ENCODE assay signal across 12 cellular contexts in genomic region chr17:40910441-40910841, GRCh38. TPM values are rescaled to one million over a fixed set of nuclear protein-coding genes. Genes with fewer than 3 reads are reported as not detected.
DNase-seq lines count a peak whose midpoint lies in the region; ATAC-seq and TF ChIP-seq lines count a peak whose summit lies in the region.
"Had no signal": no experiment of that assay in that cellular context is flagged by ENCODE, and none has a peak within 500 bp of the region (broad histone marks: within the 10 kb centered on the region; RNA-seq: fewer than 3 reads in every experiment).

No MANE protein-coding gene starts in this region.

- ATAC-seq in psoas muscle, result peak; percentile 64 to 90 (median 76)
- no peak for ATAC-seq in CD4-positive, alpha-beta T cell (ENCODE audit: poor library complexity)
- ATAC-seq in naive thymus-derived CD4-positive, alpha-beta T cell, result no peak

- no peaks in the 10 kb centered on the region for H3K9me3 ChIP-seq in SK-N-MC (ENCODE audit: low read depth, low read length)
- no peaks in the 10 kb centered on the region for H3K9me3 ChIP-seq in psoas muscle
- H3K9me3 ChIP-seq in CD4-positive, alpha-beta T cell (ENCODE audit: control insufficient read depth, low read length), result no peaks in the 10 kb centered on the region
- no peaks in the 10 kb centered on the region for H3K9me3 ChIP-seq in naive thymus-derived CD4-positive, alpha-beta T cell (ENCODE audit: control insufficient read depth in 2 of 3, low read length in 3 of 3)
- H3K9me3 ChIP-seq in adrenal gland (replicated peaks in 1 of 3), result no peaks in the 10 kb centered on the region
- no peaks in the 10 kb centered on the region for H3K9me3 ChIP-seq in right atrium auricular region
- H3K9me3 ChIP-seq: thyroid gland had no signal

- TF ChIP-seq CTCF in CD14-positive monocyte (IDR thresholded peaks at IDR 0.05), result no peak
- no peak for TF ChIP-seq CTCF in psoas muscle (IDR thresholded peaks at IDR 0.05)
- no peak for TF ChIP-seq CTCF in CD4-positive, alpha-beta T cell (IDR thresholded peaks at IDR 0.05)
- no peak for TF ChIP-seq CTCF in adrenal gland (IDR thresholded peaks at IDR 0.05)
- no peak for TF ChIP-seq CTCF in right atrium auricular region (IDR thresholded peaks at IDR 0.05)

- no peaks in the 10 kb centered on the region for H3K36me3 ChIP-seq in SK-N-MC (ENCODE audit: insufficient read depth, low read length)
- H3K36me3 ChIP-seq in psoas muscle (ENCODE audit: insufficient read depth in 1 of 2, low read depth in 1 of 2), result no peaks in the 10 kb centered on the region
- H3K36me3 ChIP-seq in naive thymus-derived CD4-positive, alpha-beta T cell (ENCODE audit: control insufficient read depth in 2 of 3, insufficient read depth in 3 of 3, low read length in 3 of 3), result no peaks in the 10 kb centered on the region
- H3K36me3 ChIP-seq in adrenal gland (replicated peaks in 1 of 2), result no peaks in the 10 kb centered on the region
- no peaks in the 10 kb centered on the region for H3K36me3 ChIP-seq in right atrium auricular region
- H3K36me3 ChIP-seq: thyroid gland had no signal

- 35 to 53% (median 40%) methylated on average over 3 of the region's 3 CpGs for WGBS in psoas muscle, 3 donors
- 28 to 47% (median 45%) methylated on average over 3 of the region's 3 CpGs for WGBS in adrenal gland, 4 donors

- peaks cover 0 to 13% (median 0%) of the 10 kb centered on the region in 3 donors for H3K27me3 ChIP-seq in psoas muscle (ENCODE audit: insufficient read depth in 3 of 3, low read length in 2 of 3)
- peaks cover 25% of the 10 kb centered on the region for H3K27me3 ChIP-seq in CD4-positive, alpha-beta T cell (ENCODE audit: control insufficient read depth, insufficient read depth, low read length)
- H3K27me3 ChIP-seq in naive thymus-derived CD4-positive, alpha-beta T cell (ENCODE audit: control insufficient read depth in 2 of 2, insufficient read depth in 2 of 2, low read length in 2 of 2), result peaks cover 5 to 7% of the 10 kb centered on the region in 2 donors
- peaks cover 8% of the 10 kb centered on the region for H3K27me3 ChIP-seq in adrenal gland
- no peaks in the 10 kb centered on the region for H3K27me3 ChIP-seq in right atrium auricular region
- H3K27me3 ChIP-seq: thyroid gland had no signal

- H3K9me3 Mint-ChIP-seq in CD14-positive monocyte, result no peaks in the 10 kb centered on the region
- H3K9me3 Mint-ChIP-seq in CD4-positive, alpha-beta T cell, result no peaks in the 10 kb centered on the region
- no peaks in the 10 kb centered on the region for H3K9me3 Mint-ChIP-seq in naive thymus-derived CD4-positive, alpha-beta T cell
- H3K9me3 Mint-ChIP-seq: activated B cell treated with CpG ODN at 0.5 μM for 24 hours had no signal

- peak overlapping the region; percentile 56 for H3K4me3 ChIP-seq in SK-N-MC
- no peak overlapping the region for H3K4me3 ChIP-seq in psoas muscle
- H3K4me3 ChIP-seq in naive thymus-derived CD4-positive, alpha-beta T cell (ENCODE audit: low read length), result no peak overlapping the region
- no peak overlapping the region for H3K4me3 ChIP-seq in adrenal gland
- no peak overlapping the region for H3K4me3 ChIP-seq in right atrium auricular region
- H3K4me3 ChIP-seq: thyroid gland had no signal

- no peak for TF ChIP-seq POLR2A in adrenal gland (IDR thresholded peaks at IDR 0.05)

- peaks cover 43% of the 10 kb centered on the region for H3K4me1 Mint-ChIP-seq in CD14-positive monocyte
- no peaks in the 10 kb centered on the region for H3K4me1 Mint-ChIP-seq in CD4-positive, alpha-beta T cell (ENCODE audit: low read depth)
- H3K4me1 Mint-ChIP-seq in naive thymus-derived CD4-positive, alpha-beta T cell, result no peaks in the 10 kb centered on the region

- H3K27me3 Mint-ChIP-seq in CD14-positive monocyte (ENCODE audit: low read depth in 3 of 3), result peaks cover 11 to 18% (median 13%) of the 10 kb centered on the region in 3 donors
- H3K27me3 Mint-ChIP-seq in CD4-positive, alpha-beta T cell, result peaks cover 49% of the 10 kb centered on the region
- peaks cover 21 to 39% (median 34%) of the 10 kb centered on the region in 5 donors for H3K27me3 Mint-ChIP-seq in naive thymus-derived CD4-positive, alpha-beta T cell

- intact Hi-C loops in CD14-positive monocyte (cut with micrococcal nuclease), result loop anchor here in 1 of 2 donors (10.0 kb wide), 1 partner anchor 594 kb away; the partner anchor contains the start of gene KRT13
- intact Hi-C loops in psoas muscle (cut with DNase I), result no loop called here
- intact Hi-C loops in CD4-positive, alpha-beta T cell (cut with DNase I, micrococcal nuclease), result loop anchor here in 1 of 2 experiments (5.0 kb wide), 1 partner anchor 108 kb away; no protein-coding TSS in a partner anchor
- intact Hi-C loops in naive thymus-derived CD4-positive, alpha-beta T cell (cut with micrococcal nuclease), result no loop called here
- intact Hi-C loops in adrenal gland (cut with DNase I), result loop anchor here in 1 of 2 donors (5.0 kb wide), 2 partner anchors 412 to 637 kb away; no protein-coding TSS in a partner anchor

- DNase-seq in CD14-positive monocyte (ENCODE audit: low spot score), result no peak
- no peak for DNase-seq in SK-N-MC (ENCODE audit: low read depth, low spot score)
- peak; percentile 85 for DNase-seq in fibroblast of gingiva (ENCODE audit: low read depth)
- no peak for DNase-seq in psoas muscle
- no peak for DNase-seq in CD4-positive, alpha-beta T cell
- no peak for DNase-seq in naive thymus-derived CD4-positive, alpha-beta T cell
- no peak for DNase-seq in adrenal gland
- no peak for DNase-seq in right atrium auricular region (ENCODE audit: low spot score)
- DNase-seq: activated B cell treated with CpG ODN at 0.5 μM for 24 hours, NCI-H2029 treated with DMSO at 0.1 percent for 48 hours, thyroid gland had no signal

- H3K36me3 Mint-ChIP-seq in CD14-positive monocyte, result no peaks in the 10 kb centered on the region
- no peaks in the 10 kb centered on the region for H3K36me3 Mint-ChIP-seq in CD4-positive, alpha-beta T cell (ENCODE audit: low read depth)
- no peaks in the 10 kb centered on the region for H3K36me3 Mint-ChIP-seq in naive thymus-derived CD4-positive, alpha-beta T cell

- H3K4me3 Mint-ChIP-seq in CD14-positive monocyte, result no peak overlapping the region
- no peak overlapping the region for H3K4me3 Mint-ChIP-seq in CD4-positive, alpha-beta T cell
- no peak overlapping the region for H3K4me3 Mint-ChIP-seq in naive thymus-derived CD4-positive, alpha-beta T cell
- H3K4me3 Mint-ChIP-seq: activated B cell treated with CpG ODN at 0.5 μM for 24 hours had no signal

- H3K4me1 ChIP-seq in psoas muscle (peaks cover 17% of the 10 kb centered on the region), adrenal gland (replicated peaks in 1 of 2) (peaks cover 0 to 14% of the 10 kb centered on the region in 2 donors), right atrium auricular region (peaks cover 0 to 5% of the 10 kb centered on the region in 2 donors)
- no peaks in the 10 kb centered on the region for H3K4me1 ChIP-seq in naive thymus-derived CD4-positive, alpha-beta T cell (ENCODE audit: control insufficient read depth in 2 of 2, insufficient read depth in 2 of 2, low read length in 2 of 2)

- H3K9ac ChIP-seq in SK-N-MC (ENCODE audit: insufficient read length), result peak overlapping the region; percentile 81

- CTCF ChIA-PET in CD4-positive, alpha-beta T cell (lab: Charles Lee), result interaction anchor here (0.7 to 4.7 kb wide), 5 partner anchors 11 to 754 kb away, joined by 3 to 34 read pairs (median 9); no protein-coding TSS in a partner anchor
- CTCF ChIA-PET in naive thymus-derived CD4-positive, alpha-beta T cell (lab: Charles Lee), result interaction anchor here (0.7 to 4.6 kb wide), 9 partner anchors 15 to 758 kb away, joined by 3 to 31 read pairs (median 3); no protein-coding TSS in a partner anchor

- H3K27ac ChIP-seq in SK-N-MC (peak overlapping the region; percentile 99), psoas muscle (peak overlapping the region; percentile 49), adrenal gland (peak overlapping the region in 1 of 5 donors; percentile 5), right atrium auricular region (no peak overlapping the region)
- no peak overlapping the region for H3K27ac ChIP-seq in CD4-positive, alpha-beta T cell (ENCODE audit: low read depth, low read length)
- H3K27ac ChIP-seq in naive thymus-derived CD4-positive, alpha-beta T cell (ENCODE audit: low read depth, low read length), result no peak overlapping the region
- H3K27ac ChIP-seq: thyroid gland had no signal

- POLR2A ChIA-PET in CD4-positive, alpha-beta T cell (lab: Charles Lee), result interaction anchor here (0.9 kb wide), 1 partner anchor 638 kb away, joined by 3 read pairs; no protein-coding TSS in a partner anchor
- POLR2A ChIA-PET in naive thymus-derived CD4-positive, alpha-beta T cell (lab: Charles Lee), result interaction anchor here (1.1 kb wide), 1 partner anchor 412 kb away, joined by 3 read pairs; no protein-coding TSS in a partner anchor

- H3K27ac Mint-ChIP-seq in CD14-positive monocyte, result peak overlapping the region in 4 of 7 donors; percentile 18 to 60 (median 26)
- H3K27ac Mint-ChIP-seq in CD4-positive, alpha-beta T cell, result no peak overlapping the region
- no peak overlapping the region for H3K27ac Mint-ChIP-seq in naive thymus-derived CD4-positive, alpha-beta T cell
- H3K27ac Mint-ChIP-seq: activated B cell treated with CpG ODN at 0.5 μM for 24 hours had no signal

RNA-seq across cellular contexts. Expression of gene KRT20, which starts 25.4 kb away (rescaled TPM):
- polyA plus RNA-seq in CD14-positive monocyte (not detected), psoas muscle (under 1 TPM in 2 of 3 donors, not detected in 1; 0.08 to 0.35 TPM), adrenal gland (under 1 TPM in 2 of 3 donors, not detected in 1; 0.27 to 0.64 TPM)
- total RNA-seq in psoas muscle (under 1 TPM in 1 of 4 donors, not detected in 3; 0.21 TPM), adrenal gland (under 1 TPM in 2 of 8 donors, not detected in 6; 0.23 to 0.50 TPM), right atrium auricular region (not detected)
- total RNA-seq in CD4-positive, alpha-beta T cell, result not detected
- total RNA-seq in naive thymus-derived CD4-positive, alpha-beta T cell, result not detected
- polyA plus RNA-seq in naive thymus-derived CD4-positive, alpha-beta T cell, result not detected
- total RNA-seq: activated B cell treated with CpG ODN at 0.5 μM for 24 hours, thyroid gland had no signal
- polyA plus RNA-seq: neural cell had no signal

RNA-seq across cellular contexts. Expression of gene KRT23, which starts 27.0 kb away (rescaled TPM):
- 1 to 10 TPM; 1.7 to 7.6 TPM for polyA plus RNA-seq in CD14-positive monocyte
- total RNA-seq in psoas muscle, result 1 to 10 TPM in 1 of 4 donors, under 1 TPM in 1, not detected in 2; 0.25 to 1.5 TPM
- under 1 TPM in 1 of 3 donors, not detected in 2; 0.03 TPM for polyA plus RNA-seq in psoas muscle
- not detected for total RNA-seq in CD4-positive, alpha-beta T cell
- total RNA-seq in naive thymus-derived CD4-positive, alpha-beta T cell, result under 1 TPM in 1 of 5 experiments, not detected in 4; 0.83 TPM
- not detected for polyA plus RNA-seq in naive thymus-derived CD4-positive, alpha-beta T cell
- total RNA-seq in adrenal gland, result not detected
- polyA plus RNA-seq in adrenal gland, result under 1 TPM in 1 of 3 donors, not detected in 2; 0.03 TPM
- not detected for total RNA-seq in right atrium auricular region
- total RNA-seq: activated B cell treated with CpG ODN at 0.5 μM for 24 hours had no signal

RNA-seq across cellular contexts. Expression of gene KRT12, which starts 43.4 kb away (rescaled TPM):
- polyA plus RNA-seq in CD14-positive monocyte, result not detected
- not detected for total RNA-seq in psoas muscle
- not detected for polyA plus RNA-seq in psoas muscle
- not detected for total RNA-seq in CD4-positive, alpha-beta T cell
- total RNA-seq in naive thymus-derived CD4-positive, alpha-beta T cell, result not detected
- not detected for polyA plus RNA-seq in naive thymus-derived CD4-positive, alpha-beta T cell
- total RNA-seq in adrenal gland, result not detected
- polyA plus RNA-seq in adrenal gland, result not detected
- not detected for total RNA-seq in right atrium auricular region
- total RNA-seq: activated B cell treated with CpG ODN at 0.5 μM for 24 hours, thyroid gland had no signal
- polyA plus RNA-seq: neural cell had no signal

RNA-seq across cellular contexts. Expression of gene KRT39, which starts 56.3 kb away (rescaled TPM):
- polyA plus RNA-seq in CD14-positive monocyte (not detected), psoas muscle (not detected), adrenal gland (under 1 TPM in 1 of 3 donors, not detected in 2; 0.17 TPM)
- total RNA-seq in psoas muscle (not detected), adrenal gland (not detected), right atrium auricular region (not detected)
- not detected for total RNA-seq in CD4-positive, alpha-beta T cell
- not detected for total RNA-seq in naive thymus-derived CD4-positive, alpha-beta T cell
- polyA plus RNA-seq in naive thymus-derived CD4-positive, alpha-beta T cell, result not detected
- total RNA-seq: activated B cell treated with CpG ODN at 0.5 μM for 24 hours, thyroid gland had no signal
- polyA plus RNA-seq: neural cell had no signal

Comparison
In these comparisons a context has a peak if more than half of its experiments do, and no peak if none do; other contexts are left out.
1. H3K27ac Mint-ChIP-seq: peak in CD14-positive monocyte (4 of 7); none in CD4-positive, alpha-beta T cell (single experiment) and naive thymus-derived CD4-positive, alpha-beta T cell (0 of 9).
2. H3K27ac ChIP-seq: peak in SK-N-MC (single experiment) and psoas muscle (single experiment); none in CD4-positive, alpha-beta T cell (single experiment), naive thymus-derived CD4-positive, alpha-beta T cell (single experiment) and right atrium auricular region (0 of 2).
3. ATAC-seq: peak in psoas muscle (4 of 4); none in CD4-positive, alpha-beta T cell (single experiment) and naive thymus-derived CD4-positive, alpha-beta T cell (single experiment).